In genomic region chr1:224338150-224338838, GRCh38 we compare ENCODE assay signal across 24 cellular contexts. TPM values are rescaled to one million over a fixed set of nuclear protein-coding genes. Genes with fewer than 3 reads are reported as not detected.
DNase-seq lines count a peak whose midpoint lies in the region; ATAC-seq, FAIRE-seq and TF ChIP-seq lines count a peak whose summit lies in the region.
"Had no signal": no experiment of that assay in that cellular context is flagged by ENCODE, and none has a peak within 500 bp of the region (broad histone marks: within the 10 kb centered on the region; RNA-seq: fewer than 3 reads in every experiment).

No MANE protein-coding gene starts in this region.

- H3K4me1 ChIP-seq in A673 (ENCODE audit: insufficient read depth, low read length, poor library complexity, severe bottlenecking) = no peaks in the 10 kb centered on the region
- H3K4me1 ChIP-seq in HUES48 (ENCODE audit: control insufficient read depth, insufficient read depth, low read length) = peaks cover 20% of the 10 kb centered on the region

- H3K9me3 ChIP-seq in A673 (ENCODE audit: low read depth, low read length, poor library complexity, severe bottlenecking) = peaks cover 12% of the 10 kb centered on the region
- peaks cover 11% of the 10 kb centered on the region for H3K9me3 ChIP-seq in HUES48 (ENCODE audit: control insufficient read depth, insufficient read depth, low read length)

- no peak for FAIRE-seq in HTR-8/SVneo (lab: Jason Lieb, UNC)

- peaks cover 29% of the 10 kb centered on the region for H3K4me1 Mint-ChIP-seq in activated T-cell treated with anti-CD3 and anti-CD28 coated beads, Interleukin-2, amount 50 U/mL, for 72 hours (ENCODE audit: low read depth)

- CTCF ChIA-PET in A673 (lab: Charles Lee) = no interaction called here

- H3K9ac ChIP-seq in HUES48 (ENCODE audit: low read depth, low read length) = no peak overlapping the region

- no peak overlapping the region for H3K4me3 Mint-ChIP-seq in activated T-cell treated with anti-CD3 and anti-CD28 coated beads, Interleukin-2, amount 50 U/mL, for 72 hours
- H3K4me3 Mint-ChIP-seq: CD14-positive monocyte; stimulated activated naive CD8-positive, alpha-beta T cell treated with anti-CD3 and anti-CD28 coated beads, Interleukin-15, Interleukin-2, amounts not matched to agents 100 ng/mL and 50 ng/mL, for 24 hours had no signal

- H3K27me3 ChIP-seq in A673 (replicated peaks; ENCODE audit: insufficient read depth, low read depth, low read length, poor library complexity) (no peaks in the 10 kb centered on the region), HUES48 (ENCODE audit: control insufficient read depth, insufficient read depth, low read length) (no peaks in the 10 kb centered on the region)

- POLR2A ChIA-PET in A673 (lab: Charles Lee; ENCODE audit: low non-redundant PET) = no interaction called here

- H3K36me3 ChIP-seq in A673 (ENCODE audit: insufficient read depth, low read length, poor library complexity, severe bottlenecking) (no peaks in the 10 kb centered on the region), HUES48 (ENCODE audit: control insufficient read depth, insufficient read depth, low read length) (no peaks in the 10 kb centered on the region)

- H3K27ac ChIP-seq in A673 (ENCODE audit: low read depth, low read length, poor library complexity, severe bottlenecking) (no peak overlapping the region), HUES48 (ENCODE audit: low read depth, low read length) (peak overlapping the region; percentile 96)
- H3K27ac ChIP-seq: HL-60, psoas muscle, RWPE1, skin epidermis, VCaP had no signal

- peaks cover 8% of the 10 kb centered on the region in 2 donors for H3K36me3 Mint-ChIP-seq in activated T-cell treated with anti-CD3 and anti-CD28 coated beads, Interleukin-2, amount 50 U/mL, for 72 hours (ENCODE audit: insufficient read depth in 2 of 2)

- H3K9me3 Mint-ChIP-seq in activated T-cell treated with anti-CD3 and anti-CD28 coated beads, Interleukin-2, amount 50 U/mL, for 72 hours = peaks cover 1 to 8% of the 10 kb centered on the region in 2 donors
- H3K9me3 Mint-ChIP-seq: stimulated activated naive CD8-positive, alpha-beta T cell treated with anti-CD3 and anti-CD28 coated beads, Interleukin-15, Interleukin-2, amounts not matched to agents 100 ng/mL and 50 ng/mL, for 24 hours had no signal

- ATAC-seq in left colon = peak; percentile 14
- ATAC-seq in HG02970 (IDR thresholded peaks at IDR 0.05; ENCODE audit: low FRiP score, unreplicated experiment) = no peak
- ATAC-seq in activated T-cell treated with anti-CD3 and anti-CD28 coated beads, Interleukin-2, amount 50 U/mL, for 72 hours (replicated peaks in 1 of 2) = no peak
- ATAC-seq: psoas muscle had no signal

- TF ChIP-seq CTCF in A673 (conservative IDR thresholded peaks at IDR 0.05; ENCODE audit: low read depth, low read length) = no peak

- intact Hi-C loops in A673 (cut with micrococcal nuclease; ENCODE audit: unreplicated experiment) (loop anchor here (10.0 kb wide), 1 partner anchor 523 kb away; no protein-coding TSS in a partner anchor), left colon (cut with DNase I, micrococcal nuclease) (no loop called here)

- no peak overlapping the region for H3K27ac Mint-ChIP-seq in activated T-cell treated with anti-CD3 and anti-CD28 coated beads, Interleukin-2, amount 50 U/mL, for 72 hours
- H3K27ac Mint-ChIP-seq: stimulated activated naive CD8-positive, alpha-beta T cell treated with anti-CD3 and anti-CD28 coated beads, Interleukin-15, Interleukin-2, amounts not matched to agents 100 ng/mL and 50 ng/mL, for 24 hours had no signal

- no peaks in the 10 kb centered on the region for H3K27me3 Mint-ChIP-seq in activated T-cell treated with anti-CD3 and anti-CD28 coated beads, Interleukin-2, amount 50 U/mL, for 72 hours (ENCODE audit: low read depth)

- BruUV-seq in A673 (replicated peaks; lab: Mats Ljungman, UMichigan) = no TSS peak

- H3K4me3 ChIP-seq in A673 (ENCODE audit: low read depth, low read length, poor library complexity, severe bottlenecking) (no peak overlapping the region), HUES48 (ENCODE audit: low read depth, low read length) (no peak overlapping the region)
- H3K4me3 ChIP-seq: psoas muscle, skin epidermis had no signal

- DNase-seq in A673 (ENCODE audit: low spot score) (peak; percentile 51), RPMI7951 (ENCODE audit: low read depth) (peak; percentile 10), left colon (no peak), AG08396 (ENCODE audit: low spot score) (no peak), HTR-8/SVneo (ENCODE audit: insufficient read length, low spot score) (no peak)
- no peak for DNase-seq in activated T-cell treated with anti-CD3 and anti-CD28 coated beads, Interleukin-2, amount 50 U/mL, for 72 hours
- DNase-seq: ACHN; activated CD4-positive, alpha-beta T cell treated with anti-CD3 and anti-CD28 coated beads, Interleukin-2, amount 50 U/mL, for 4 hours; activated naive CD4-positive, alpha-beta T cell; amniotic stem cell; dermis blood vessel endothelial cell; KG1; NCI-H1105 treated with DMSO at 0.1 percent for 48 hours; NCI-H2171 treated with DMSO at 0.1 percent for 48 hours; NCI-H748 treated with DMSO at 0.1 percent for 48 hours; psoas muscle had no signal

RNA-seq across cellular contexts. Expression of gene NVL, which starts 8.3 kb away (rescaled TPM):
- total RNA-seq in A673 (2021) = 52.5 and 54.8 TPM in 2 replicates
- total RNA-seq in RPMI7951 (2014; rRNA removed; shearing (Covaris generic)) = 17.8 and 23.2 TPM in 2 replicates
- total RNA-seq in left colon = 10 to 100 TPM; 29.5 to 40.3 TPM
- total RNA-seq in activated T-cell treated with anti-CD3 and anti-CD28 coated beads, Interleukin-2, amount 50 U/mL, for 72 hours = 10 to 100 TPM; 39.0 to 51.7 TPM

RNA-seq across cellular contexts. Expression of gene CNIH4, which starts 18.4 kb away (rescaled TPM):
- 76.7 and 79.9 TPM in 2 replicates for total RNA-seq in A673 (2021)
- 97.3 and 115 TPM in 2 replicates for total RNA-seq in RPMI7951 (2014; rRNA removed; shearing (Covaris generic))
- total RNA-seq in left colon = 10 to 100 TPM; 28.8 to 60.7 TPM
- 10 to 100 TPM; 50.3 to 55.3 TPM for total RNA-seq in activated T-cell treated with anti-CD3 and anti-CD28 coated beads, Interleukin-2, amount 50 U/mL, for 72 hours

Comparison
In these comparisons a context has a peak if more than half of its experiments do, and no peak if none do; other contexts are left out.
1. DNase-seq: peak in A673 (single experiment) and RPMI7951 (single experiment); none in left colon (0 of 2), AG08396 (single experiment), HTR-8/SVneo (single experiment) and activated T-cell treated with anti-CD3 and anti-CD28 coated beads, Interleukin-2, amount 50 U/mL, for 72 hours (0 of 2).